6 cellular contexts compared by ENCODE assay signal in the genomic region with DNA sequence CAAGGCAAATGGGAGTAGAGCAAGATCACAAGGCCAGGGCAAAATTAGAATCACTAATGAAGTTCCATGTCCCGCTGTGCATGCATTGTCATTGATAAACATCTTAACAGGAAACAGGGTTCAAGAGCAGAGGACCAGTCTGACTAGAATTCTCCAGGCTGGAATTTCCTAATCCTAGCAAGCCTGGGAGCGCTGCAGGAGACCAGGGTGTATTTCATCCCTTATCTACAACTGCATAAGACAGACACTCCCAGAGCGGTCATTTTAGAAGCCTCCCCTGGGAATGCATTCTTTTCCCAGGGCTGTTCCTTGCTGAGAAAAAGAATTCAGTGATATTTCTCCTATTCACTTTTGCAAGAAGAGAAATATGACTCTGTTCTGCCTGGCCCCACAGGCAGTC. TPM values are rescaled to one million over a fixed set of nuclear protein-coding genes. Genes with fewer than 3 reads are reported as not detected.
DNase-seq lines count a peak whose midpoint lies in the region; ATAC-seq, FAIRE-seq and TF ChIP-seq lines count a peak whose summit lies in the region.
"Not testable (repeated sequence)": the region's sequence is repeated elsewhere in the genome, so short reads cannot be mapped to it uniquely, and the experiment has no call there.

No MANE protein-coding gene starts in this region.

- CTCF ChIA-PET in HCT116 (lab: Charles Lee); HEK293T (lab: Yijun Ruan, JAX): not testable (repeated sequence)
- CTCF ChIA-PET in GM12878 (lab: Yijun Ruan, JAX): interaction anchor here (1.1 to 1.5 kb wide), 3 partner anchors 10 to 19 kb away, joined by 3 to 5 read pairs (median 5); no protein-coding TSS in a partner anchor

- H3K27ac ChIP-seq in HCT116 (ENCODE audit: low read depth, low read length); GM12878 (ENCODE audit: control insufficient read depth, insufficient read depth); endodermal cell (ENCODE audit: low read depth, low read length); trophoblast cell (ENCODE audit: low read depth, low read length): not testable (repeated sequence)

- FAIRE-seq in GM12878 (lab: Jason Lieb, UNC): not testable (repeated sequence)

- not testable (repeated sequence) for H4K20me1 ChIP-seq in HCT116 (ENCODE audit: insufficient read depth); GM12878 (ENCODE audit: control insufficient read depth, insufficient read depth)

- TF ChIP-seq POLR2A in HCT116 (IDR thresholded peaks at IDR 0.05; ENCODE audit: borderline replicate concordance, extremely low read depth, insufficient read depth, insufficient read length); GM12878 (IDR thresholded peaks at IDR 0.05; ENCODE audit: low read depth, low read length): not testable (repeated sequence)

- not testable (repeated sequence) for H2BK5ac ChIP-seq in trophoblast cell (ENCODE audit: low read depth, low read length, poor library complexity)

- not testable (repeated sequence) for H3K27me3 ChIP-seq in HCT116 (ENCODE audit: insufficient read depth, low read length); GM12878 (replicated peaks in 1 of 2; ENCODE audit: control insufficient read depth in 2 of 2, insufficient read depth in 2 of 2, low read length in 1 of 2); endodermal cell (ENCODE audit: control insufficient read depth, insufficient read depth, low read length, poor library complexity, severe bottlenecking); trophoblast cell (ENCODE audit: insufficient read depth, low read length)

- not testable (repeated sequence) for H3K4me2 ChIP-seq in HCT116 (ENCODE audit: low read length); GM12878 (ENCODE audit: control insufficient read depth, insufficient read depth); trophoblast cell (ENCODE audit: low read length)

- peak; percentile 6 for DNase-seq in DMS 273 (lab: John Stamatoyannopoulos, UW; ENCODE audit: unreplicated experiment)
- DNase-seq in HCT116 (ENCODE audit: low read depth, low spot score); HEK293T (ENCODE audit: extremely low spot score); GM12878 (ENCODE audit: low read depth, low spot score): not testable (repeated sequence)
- DNase-seq in endodermal cell: peak; percentile 61
- peak; percentile 41 to 77 for DNase-seq in trophoblast cell

- not testable (repeated sequence) for H3K27me3 Mint-ChIP-seq in endodermal cell (ENCODE audit: insufficient read depth)

- H3K36me3 Mint-ChIP-seq in endodermal cell (ENCODE audit: low read depth): peaks cover 80% of the 10 kb centered on the region

- ATAC-seq in HCT116, GM12878: not testable (repeated sequence)

- not testable (repeated sequence) for BruUV-seq in HCT116 (replicated peaks; lab: Mats Ljungman, UMichigan); GM12878 (replicated peaks; lab: Mats Ljungman, UMichigan)

- intact Hi-C loops in HCT116 (cut with micrococcal nuclease); GM12878 (cut with micrococcal nuclease; ENCODE audit: unreplicated experiment): not testable (repeated sequence)

- H3K4me1 Mint-ChIP-seq in endodermal cell: peaks cover 15% of the 10 kb centered on the region

- H3K4me3 Mint-ChIP-seq in endodermal cell: not testable (repeated sequence)

- POLR2A ChIA-PET in HCT116 (lab: Charles Lee); HEK293T (lab: Yijun Ruan, JAX); GM12878 (lab: Charles Lee): not testable (repeated sequence)

- TF ChIP-seq EP300 in GM12878 (IDR thresholded peaks at IDR 0.05; ENCODE audit: borderline replicate concordance in 1 of 2, control insufficient read depth in 1 of 2, low read depth in 2 of 2, low read length in 2 of 2): not testable (repeated sequence)

- H2BK12ac ChIP-seq in trophoblast cell (ENCODE audit: low read length): not testable (repeated sequence)

- H3K4ac ChIP-seq in trophoblast cell (ENCODE audit: low read depth, low read length): not testable (repeated sequence)

- H3K4me1 ChIP-seq in HCT116 (ENCODE audit: control insufficient read depth in 1 of 2, insufficient read depth in 2 of 2, low read length in 2 of 2); GM12878 (ENCODE audit: control insufficient read depth, insufficient read depth, low read length); endodermal cell (ENCODE audit: control insufficient read depth, insufficient read depth, low read length); trophoblast cell (ENCODE audit: control insufficient read depth in 1 of 2, insufficient read depth in 2 of 2, low read length in 2 of 2): not testable (repeated sequence)

- H2AK5ac ChIP-seq in trophoblast cell (ENCODE audit: low read length): not testable (repeated sequence)

- not testable (repeated sequence) for TF ChIP-seq RAD21 in HCT116 (IDR thresholded peaks at IDR 0.05; ENCODE audit: low read depth); GM12878 (IDR thresholded peaks at IDR 0.05; ENCODE audit: insufficient read depth, low read depth, low read length)

- H3K4me3 ChIP-seq in HCT116 (replicated peaks in 1 of 2; ENCODE audit: low read depth in 1 of 2, low read length in 2 of 2); GM12878; trophoblast cell (ENCODE audit: low read depth, low read length): not testable (repeated sequence)
- peak overlapping the region; percentile 71 for H3K4me3 ChIP-seq in endodermal cell (ENCODE audit: low read length)

- not testable (repeated sequence) for H3K14ac ChIP-seq in trophoblast cell (ENCODE audit: low read length)

- not testable (repeated sequence) for H4K12ac ChIP-seq in trophoblast cell (ENCODE audit: low read depth, low read length)

- not testable (repeated sequence) for H3K79me1 ChIP-seq in trophoblast cell (ENCODE audit: low read length)

- not testable (repeated sequence) for H3K9ac ChIP-seq in HCT116 (ENCODE audit: low read length); GM12878 (ENCODE audit: control insufficient read depth, insufficient read depth, low read length); endodermal cell (ENCODE audit: extremely low read depth, low read length, poor library complexity, severe bottlenecking); trophoblast cell (ENCODE audit: low read length)

- H4K8ac ChIP-seq in trophoblast cell (ENCODE audit: low read depth, low read length): not testable (repeated sequence)

- not testable (repeated sequence) for TF ChIP-seq CTCF in HCT116 (IDR thresholded peaks at IDR 0.05 in 2 of 3, conservative IDR thresholded peaks at IDR 0.05 in 1 of 3; ENCODE audit: borderline replicate concordance in 1 of 3, insufficient read depth in 1 of 3, low read depth in 2 of 3, low read length in 2 of 3); GM12878 (IDR thresholded peaks at IDR 0.05 in 2 of 3, conservative IDR thresholded peaks at IDR 0.05 in 1 of 3; ENCODE audit: control insufficient read depth in 2 of 3, extremely low read depth in 1 of 3, insufficient read depth in 1 of 3, low read depth in 3 of 3, low read length in 3 of 3); endodermal cell (conservative IDR thresholded peaks at IDR 0.05)

- peaks cover 93% of the 10 kb centered on the region for H3K9me3 Mint-ChIP-seq in endodermal cell

- in situ Hi-C loops in GM12878 (cut with MboI): loop anchor here (25.0 kb wide), 1 partner anchor 396 kb away; a partner anchor contains a TSS

- H3K9me3 ChIP-seq in HCT116 (ENCODE audit: control insufficient read depth in 1 of 2, insufficient read depth in 1 of 2, low read depth in 1 of 2, low read length in 2 of 2); GM12878 (replicated peaks; ENCODE audit: control insufficient read depth, insufficient read depth, low read length); trophoblast cell (ENCODE audit: insufficient read depth, low read depth, low read length): not testable (repeated sequence)
- H3K9me3 ChIP-seq in endodermal cell (ENCODE audit: control insufficient read depth, low read length): peaks cover 92% of the 10 kb centered on the region

- H3K27ac Mint-ChIP-seq in endodermal cell: not testable (repeated sequence)

- H2AFZ ChIP-seq in HCT116 (ENCODE audit: low read depth, low read length, poor library complexity, severe bottlenecking); GM12878 (ENCODE audit: control insufficient read depth, low read depth, low read length); trophoblast cell (ENCODE audit: insufficient read depth, low read length, poor library complexity): not testable (repeated sequence)

- H3K18ac ChIP-seq in trophoblast cell (ENCODE audit: low read length): not testable (repeated sequence)

- RAD21 ChIA-PET in HCT116 (lab: Charles Lee; ENCODE audit: low non-redundant PET in 1 of 2, low total read pairs in 2 of 2, uncharacterized antibody in 2 of 2, unreplicated experiment in 2 of 2); GM12878 (lab: Charles Lee; ENCODE audit: unreplicated experiment): not testable (repeated sequence)

- WGBS in GM12878 (ENCODE audit: insufficient coverage, insufficient replicate concordance, low lambda C conversion rate, missing lambda C conversion rate): 40% methylated on average over 3 of the region's 3 CpGs
- 96 to 100% methylated on average over 1 to 3 of the region's 3 CpGs for WGBS in endodermal cell (ENCODE audit: insufficient coverage in 1 of 2, insufficient read length in 1 of 2), 2 experiments
- no CpG with 5 or more reads among the region's 3 CpGs for WGBS in trophoblast cell (ENCODE audit: extremely low coverage, insufficient coverage, insufficient read length)

- not testable (repeated sequence) for H4K91ac ChIP-seq in trophoblast cell (ENCODE audit: low read depth, low read length)

- H3K79me2 ChIP-seq in HCT116 (ENCODE audit: insufficient read depth, low read length); GM12878 (ENCODE audit: control insufficient read depth, insufficient read depth, low read length); trophoblast cell (ENCODE audit: control insufficient read depth, insufficient read depth, low read length, poor library complexity): not testable (repeated sequence)

- not testable (repeated sequence) for H3K23ac ChIP-seq in trophoblast cell (ENCODE audit: low read length)

- H3K9me2 ChIP-seq in HCT116 (ENCODE audit: insufficient read depth): not testable (repeated sequence)

- not testable (repeated sequence) for H2BK120ac ChIP-seq in trophoblast cell (ENCODE audit: insufficient read depth, low read length, poor library complexity)

- SMC1A ChIA-PET in GM12878 (lab: Charles Lee; ENCODE audit: uncharacterized antibody, unreplicated experiment): interaction anchor here (1.7 kb wide), 1 partner anchor 10 kb away, joined by 3 read pairs; no protein-coding TSS in a partner anchor

- not testable (repeated sequence) for H3K36me3 ChIP-seq in HCT116 (ENCODE audit: control insufficient read depth in 1 of 2, insufficient read depth in 2 of 2, low read length in 2 of 2); GM12878 (ENCODE audit: control insufficient read depth in 2 of 2, insufficient read depth in 2 of 2, low read length in 1 of 2); endodermal cell (ENCODE audit: control insufficient read depth, insufficient read depth, low read length); trophoblast cell (ENCODE audit: control insufficient read depth in 1 of 2, insufficient read depth in 2 of 2, low read length in 2 of 2)

RNA-seq across cellular contexts. Expression of a gene that starts 45.7 kb away (rescaled TPM):
- total RNA-seq in HCT116 (2021; ENCODE audit: unreplicated experiment) (66.1 TPM), GM12878 (2014; rRNA removed) (38.3 and 39.7 TPM in 2 replicates), GM12878 (2014; rRNA removed; fragmentation: Illumina TruSeq; extraction: Trizol) (63.3 and 70.8 TPM in 2 replicates), GM12878 (2021) (61.9 and 65.6 TPM in 2 replicates), endodermal cell (10 to 100 TPM; 56.2 to 74.7 TPM)
- 17.3 and 21.1 TPM in 2 replicates for polyA plus RNA-seq in HCT116 (2012)
- total RNA-seq in GM12878 (2013; cell fraction: nucleolus; rRNA removed): 35.5 and 46.0 TPM in 2 replicates
- polyA plus RNA-seq in GM12878 (2011; ENCODE audit: low read depth): 33.3 TPM
- polyA plus RNA-seq in GM12878 (2011; rRNA removed) (34.3 and 49.7 TPM in 2 replicates), GM12878 (2014; fragmentation: Illumina TruSeq; extraction: Trizol) (84.7 and 92.9 TPM in 2 replicates), GM12878 (2014; fragmentation: Nextera tagmentation; extraction: Ambion mirVana) (10 to 100 TPM; 79.0 to 82.8 TPM), GM12878 (2014; rRNA removed) (33.2 and 37.5 TPM in 2 replicates), GM12878 (2016; fragmentation: Nextera tagmentation; extraction: Ambion mirVana) (10 to 100 TPM; 96.2 to 99.2 TPM)
- 3.2 and 4.0 TPM in 2 replicates for polyA plus RNA-seq in GM12878 (2011; cell fraction: cytosol; rRNA removed)
- 169 and 176 TPM in 2 replicates for polyA plus RNA-seq in GM12878 (2011; cell fraction: nucleus; rRNA removed)
- polyA plus RNA-seq in GM12878 (2012): 39.5 and 45.3 TPM in 2 replicates
- polyA minus RNA-seq in GM12878 (2011; rRNA and poly(A)+ RNA removed): 22.3 and 41.3 TPM in 2 replicates
- 6.3 and 6.9 TPM in 2 replicates for polyA minus RNA-seq in GM12878 (2011; cell fraction: cytosol; rRNA and poly(A)+ RNA removed)
- polyA minus RNA-seq in GM12878 (2011; cell fraction: nucleus; rRNA and poly(A)+ RNA removed): 25.3 and 39.9 TPM in 2 replicates
- 52.6 TPM for polyA plus RNA-seq in endodermal cell (2013, experiment 1 of 2)
- polyA plus RNA-seq in endodermal cell (2013, experiment 2 of 2): 58.7 TPM
- polyA plus RNA-seq in trophoblast cell (2013): 93.8 and 103 TPM in 2 replicates
